13 cellular contexts compared by ENCODE assay signal in genomic region chr12:57550628-57551549, GRCh38. TPM values are rescaled to one million over a fixed set of nuclear protein-coding genes. Genes with fewer than 3 reads are reported as not detected.
A peak's percentile ranks its signal among the peaks of the same experiment; 100 is the strongest.
DNase-seq lines count a peak whose midpoint lies in the region; ATAC-seq, FAIRE-seq and TF ChIP-seq lines count a peak whose summit lies in the region.
"Had no signal": no experiment of that assay in that cellular context is flagged by ENCODE, and none has a peak within 500 bp of the region (broad histone marks: within the 10 kb centered on the region; RNA-seq: fewer than 3 reads in every experiment).

No MANE protein-coding gene starts in this region.

- TF ChIP-seq RAD21 in A549 (conservative IDR thresholded peaks at IDR 0.05 in 1 of 2, IDR thresholded peaks at IDR 0.05 in 1 of 2) (no peak), HCT116 (IDR thresholded peaks at IDR 0.05; ENCODE audit: low read depth) (no peak), GM12878 (IDR thresholded peaks at IDR 0.05; ENCODE audit: insufficient read depth, low read depth, low read length) (no peak)

- H3K23ac ChIP-seq in mesenchymal stem cell (ENCODE audit: low read length in 2 of 2) = no peak overlapping the region

- H4K20me1 ChIP-seq in HCT116 (ENCODE audit: insufficient read depth) (no peaks in the 10 kb centered on the region), GM12878 (ENCODE audit: control insufficient read depth, insufficient read depth) (no peaks in the 10 kb centered on the region)

- RAD21 ChIA-PET in HCT116 (lab: Charles Lee; ENCODE audit: low non-redundant PET in 1 of 2, low total read pairs in 2 of 2, uncharacterized antibody in 2 of 2, unreplicated experiment in 2 of 2) = no interaction called here
- RAD21 ChIA-PET in GM12878 (lab: Charles Lee; ENCODE audit: unreplicated experiment) = no interaction called here

- no peak overlapping the region for H3K14ac ChIP-seq in mesenchymal stem cell (ENCODE audit: low read length in 2 of 2)

- intact Hi-C loops in HCT116 (cut with micrococcal nuclease) = no loop called here
- intact Hi-C loops in GM12878 (cut with micrococcal nuclease; ENCODE audit: unreplicated experiment) = no loop called here
- intact Hi-C loops in CD14-positive monocyte (cut with micrococcal nuclease) = no loop called here

- no peak for ATAC-seq in A549
- no peak for ATAC-seq in HCT116
- ATAC-seq in GM12878 = no peak
- no peak for ATAC-seq in GM21526 (IDR thresholded peaks at IDR 0.05; ENCODE audit: low FRiP score, unreplicated experiment)

- H3K27ac ChIP-seq in A549 (no peak overlapping the region), HCT116 (ENCODE audit: low read depth, low read length) (no peak overlapping the region; the same call in 1 of the 2 replicates), GM12878 (ENCODE audit: control insufficient read depth, insufficient read depth) (no peak overlapping the region), mesenchymal stem cell (ENCODE audit: low read length, poor library complexity, severe bottlenecking) (no peak overlapping the region)
- H3K27ac ChIP-seq: testis had no signal

- H3K27me3 ChIP-seq in HCT116 (ENCODE audit: insufficient read depth, low read length) = no peaks in the 10 kb centered on the region
- peaks cover 0 to 3% of the 10 kb centered on the region in 2 experiments; a peak in 2 of 4 replicates for H3K27me3 ChIP-seq in GM12878 (replicated peaks in 1 of 2; ENCODE audit: control insufficient read depth in 2 of 2, insufficient read depth in 2 of 2, low read length in 1 of 2)
- peaks cover 28 to 44% of the 10 kb centered on the region in 2 experiments for H3K27me3 ChIP-seq in mesenchymal stem cell (ENCODE audit: control insufficient read depth in 1 of 2, insufficient read depth in 1 of 2, low read length in 2 of 2)
- H3K27me3 ChIP-seq: testis had no signal

- TF ChIP-seq EP300 in A549 (IDR thresholded peaks at IDR 0.05) (no peak), GM12878 (IDR thresholded peaks at IDR 0.05; ENCODE audit: borderline replicate concordance in 1 of 2, control insufficient read depth in 1 of 2, low read depth in 2 of 2, low read length in 2 of 2) (no peak)

- H2BK5ac ChIP-seq in mesenchymal stem cell (ENCODE audit: low read depth, low read length, poor library complexity, severe bottlenecking) = no peak overlapping the region

- H2AFZ ChIP-seq in HCT116 (ENCODE audit: low read depth, low read length, poor library complexity, severe bottlenecking) (no peak overlapping the region), GM12878 (ENCODE audit: control insufficient read depth, low read depth, low read length) (no peak overlapping the region; the same call in 1 of the 2 replicates), mesenchymal stem cell (ENCODE audit: low read depth, low read length) (no peak overlapping the region)

- no peaks in the 10 kb centered on the region for H3K36me3 ChIP-seq in HCT116 (ENCODE audit: control insufficient read depth in 1 of 2, insufficient read depth in 2 of 2, low read length in 2 of 2)
- no peaks in the 10 kb centered on the region for H3K36me3 ChIP-seq in GM12878 (ENCODE audit: control insufficient read depth in 2 of 2, insufficient read depth in 2 of 2, low read length in 1 of 2)
- peaks cover 0 to under 1% of the 10 kb centered on the region in 2 experiments for H3K36me3 ChIP-seq in mesenchymal stem cell (ENCODE audit: control insufficient read depth in 1 of 2, insufficient read depth in 2 of 2, low read depth in 1 of 2, low read length in 2 of 2)

- TF ChIP-seq CTCF in A549 (IDR thresholded peaks at IDR 0.05) (no peak), HCT116 (IDR thresholded peaks at IDR 0.05 in 2 of 3, conservative IDR thresholded peaks at IDR 0.05 in 1 of 3; ENCODE audit: borderline replicate concordance in 1 of 3, insufficient read depth in 1 of 3, low read depth in 2 of 3, low read length in 2 of 3) (no peak), GM12878 (IDR thresholded peaks at IDR 0.05 in 2 of 3, conservative IDR thresholded peaks at IDR 0.05 in 1 of 3; ENCODE audit: control insufficient read depth in 2 of 3, extremely low read depth in 1 of 3, insufficient read depth in 1 of 3, low read depth in 3 of 3, low read length in 3 of 3) (no peak), CD14-positive monocyte (IDR thresholded peaks at IDR 0.05) (no peak)

- in situ Hi-C loops in GM12878 (cut with MboI) = no loop called here

- peaks cover 30% of the 10 kb centered on the region for H3K4me1 Mint-ChIP-seq in CD14-positive monocyte

- H2AK5ac ChIP-seq in mesenchymal stem cell (ENCODE audit: low read length, severe bottlenecking) = no peak overlapping the region

- DNase-seq in A549 (ENCODE audit: low read depth in 1 of 2, low spot score in 1 of 2) = no peak
- DNase-seq in HCT116 (ENCODE audit: low read depth, low spot score) = no peak
- DNase-seq in GM12878 (ENCODE audit: low read depth, low spot score) = no peak
- DNase-seq in mesenchymal stem cell = no peak
- DNase-seq in CD1c-positive myeloid dendritic cell (ENCODE audit: extremely low spot score) = no peak
- no peak for DNase-seq in CD14-positive monocyte (ENCODE audit: low spot score)
- no peak for DNase-seq in NCI-H526 (lab: John Stamatoyannopoulos, UW)
- DNase-seq: NCI-H2081 treated with DMSO at 0.1 percent for 48 hours, SHP77 treated with DMSO at 0.1 percent for 48 hours, testis had no signal

- WGBS in A549 (ENCODE audit: missing lambda C conversion rate) = 83% methylated on average over 8 of the region's 8 CpGs
- 80% methylated on average over 8 of the region's 8 CpGs for WGBS in GM12878 (ENCODE audit: insufficient coverage, insufficient replicate concordance, low lambda C conversion rate, missing lambda C conversion rate)
- 56% methylated on average over 2 of the region's 8 CpGs for WGBS in mesenchymal stem cell

- no peak overlapping the region for H4K8ac ChIP-seq in mesenchymal stem cell (ENCODE audit: low read length)

- H2BK120ac ChIP-seq in mesenchymal stem cell (ENCODE audit: low read depth, low read length) = no peak overlapping the region

- POLR2A ChIA-PET in A549 (lab: Yijun Ruan, JAX) (no interaction called here), HCT116 (lab: Charles Lee) (no interaction called here), GM12878 (lab: Charles Lee) (no interaction called here)

- peaks cover 42 to 45% (median 45%) of the 10 kb centered on the region in 3 donors for H3K27me3 Mint-ChIP-seq in CD14-positive monocyte (ENCODE audit: low read depth in 3 of 3)

- no peak overlapping the region for H3K18ac ChIP-seq in mesenchymal stem cell (ENCODE audit: low read depth in 1 of 2, low read length in 2 of 2)

- no peak overlapping the region for H2BK15ac ChIP-seq in mesenchymal stem cell (ENCODE audit: low read depth, poor library complexity, severe bottlenecking)

- no peaks in the 10 kb centered on the region for H3K9me3 ChIP-seq in A549
- no peaks in the 10 kb centered on the region for H3K9me3 ChIP-seq in HCT116 (ENCODE audit: control insufficient read depth in 1 of 2, insufficient read depth in 1 of 2, low read depth in 1 of 2, low read length in 2 of 2)
- no peaks in the 10 kb centered on the region for H3K9me3 ChIP-seq in GM12878 (replicated peaks; ENCODE audit: control insufficient read depth, insufficient read depth, low read length)
- no peaks in the 10 kb centered on the region for H3K9me3 ChIP-seq in mesenchymal stem cell (ENCODE audit: control insufficient read depth, low read length)
- H3K9me3 ChIP-seq: testis had no signal

- SMC1A ChIA-PET in GM12878 (lab: Charles Lee; ENCODE audit: uncharacterized antibody, unreplicated experiment) = interaction anchor here (0.6 kb wide), 1 partner anchor 312 kb away, joined by 3 read pairs; no protein-coding TSS in a partner anchor

- TF ChIP-seq POLR2A in A549 (IDR thresholded peaks at IDR 0.05; ENCODE audit: low read length) (no peak), HCT116 (IDR thresholded peaks at IDR 0.05; ENCODE audit: borderline replicate concordance, extremely low read depth, insufficient read depth, insufficient read length) (no peak), GM12878 (IDR thresholded peaks at IDR 0.05; ENCODE audit: low read depth, low read length) (no peak)

- no peak overlapping the region for H4K91ac ChIP-seq in mesenchymal stem cell (ENCODE audit: low read length)

- H3K79me1 ChIP-seq in mesenchymal stem cell (replicated peaks; ENCODE audit: low read length, poor library complexity, severe bottlenecking) = peaks cover 4% of the 10 kb centered on the region

- H3K9me3 Mint-ChIP-seq in CD14-positive monocyte = peaks cover 0 to 11% (median 2%) of the 10 kb centered on the region in 7 donors

- no peak overlapping the region for H3K4ac ChIP-seq in mesenchymal stem cell (ENCODE audit: low read depth in 1 of 2, low read length in 2 of 2)

- CTCF ChIA-PET in A549 (lab: Yijun Ruan, JAX) = interaction anchor here (4.8 kb wide), 1 partner anchor 32 kb away, joined by 18 read pairs; no protein-coding TSS in a partner anchor
- CTCF ChIA-PET in HCT116 (lab: Charles Lee) = no interaction called here
- CTCF ChIA-PET in GM12878 (lab: Yijun Ruan, JAX) = no interaction called here

- H3K4me3 Mint-ChIP-seq in CD14-positive monocyte = peak overlapping the region in 1 of 2 donors; percentile 91

- H3K4me1 ChIP-seq in A549 (peaks cover 21% of the 10 kb centered on the region), HCT116 (ENCODE audit: control insufficient read depth in 1 of 2, insufficient read depth in 2 of 2, low read length in 2 of 2) (peaks cover 4 to 34% of the 10 kb centered on the region in 2 experiments), GM12878 (ENCODE audit: control insufficient read depth, insufficient read depth, low read length) (peaks cover 5% of the 10 kb centered on the region; the same call in 1 of the 2 replicates), mesenchymal stem cell (ENCODE audit: control insufficient read depth, insufficient read depth, low read depth, low read length) (peaks cover 25% of the 10 kb centered on the region)

- H3K9ac ChIP-seq in HCT116 (ENCODE audit: low read length) (peak overlapping the region; percentile 63), GM12878 (ENCODE audit: control insufficient read depth, insufficient read depth, low read length) (no peak overlapping the region), mesenchymal stem cell (ENCODE audit: low read length) (no peak overlapping the region)

- BruUV-seq in HCT116 (replicated peaks; lab: Mats Ljungman, UMichigan) = TSS peak; percentile 47
- BruUV-seq in GM12878 (replicated peaks; lab: Mats Ljungman, UMichigan) = no TSS peak

- H2BK12ac ChIP-seq in mesenchymal stem cell (ENCODE audit: low read length in 2 of 2) = no peak overlapping the region

- H3K4me3 ChIP-seq in A549 (no peak overlapping the region), HCT116 (replicated peaks in 1 of 2; ENCODE audit: low read depth in 1 of 2, low read length in 2 of 2) (peak overlapping the region; percentile 57 to 78), GM12878 (no peak overlapping the region), mesenchymal stem cell (ENCODE audit: insufficient read depth in 1 of 2, low read depth in 1 of 2, low read length in 2 of 2) (peak overlapping the region; percentile 65 to 72)

- H3K4me2 ChIP-seq in A549 (peak overlapping the region; percentile 71; the same call in 2 of the 3 replicates), HCT116 (ENCODE audit: low read length) (peak overlapping the region; percentile 91), GM12878 (ENCODE audit: control insufficient read depth, insufficient read depth) (peak overlapping the region; percentile 84; the same call in 1 of the 2 replicates), mesenchymal stem cell (ENCODE audit: low read length, poor library complexity, severe bottlenecking) (no peak overlapping the region)

- peaks cover 4 to 8% of the 10 kb centered on the region in 2 donors for H3K36me3 Mint-ChIP-seq in CD14-positive monocyte

- FAIRE-seq in A549 (lab: Jason Lieb, UNC) (no peak), GM12878 (lab: Jason Lieb, UNC) (no peak)
- FAIRE-seq: GM18507 had no signal

- H3K27ac Mint-ChIP-seq in CD14-positive monocyte = peak overlapping the region in 1 of 7 donors; percentile 66

- H3K9me2 ChIP-seq in HCT116 (ENCODE audit: insufficient read depth) = no peaks in the 10 kb centered on the region

- H3K79me2 ChIP-seq in HCT116 (ENCODE audit: insufficient read depth, low read length) (peaks cover 11% of the 10 kb centered on the region; the same call in 1 of the 2 replicates), GM12878 (ENCODE audit: control insufficient read depth, insufficient read depth, low read length) (peaks cover 11% of the 10 kb centered on the region)

RNA-seq across cellular contexts. Expression of gene KIF5A, which starts 1.0 kb away (rescaled TPM):
- polyA plus RNA-seq in A549 (2011; rRNA removed) = 0.89 and 0.90 TPM in 2 replicates
- 0.23 and 0.24 TPM in 2 replicates for polyA plus RNA-seq in A549 (2012; cell fraction: cytosol; rRNA removed)
- 0.56 and 0.67 TPM in 2 replicates for polyA plus RNA-seq in A549 (2012; cell fraction: nucleus; rRNA removed)
- polyA plus RNA-seq in A549 (2017; fragmentation: RNase III; extraction: RNeasy Plus Mini Kit Qiagen cat#74134 plus additional on column Dnase treatment) = 0.45 to 0.61 TPM (median 0.55 TPM) in 3 replicates
- 0.58 and 0.63 TPM in 2 replicates for polyA minus RNA-seq in A549 (2011; rRNA and poly(A)+ RNA removed)
- total RNA-seq in HCT116 (2021; ENCODE audit: unreplicated experiment) = 5.2 TPM
- 2.7 and 3.5 TPM in 2 replicates for polyA plus RNA-seq in HCT116 (2012)
- total RNA-seq in GM12878 (2013; cell fraction: nucleolus; rRNA removed) = 0.73 and 0.77 TPM in 2 replicates
- total RNA-seq in GM12878 (2014; rRNA removed) = 1.0 and 1.1 TPM in 2 replicates
- total RNA-seq in GM12878 (2014; rRNA removed; fragmentation: Illumina TruSeq; extraction: Trizol) = 1.1 and 1.3 TPM in 2 replicates
- total RNA-seq in GM12878 (2021) = 2.2 and 2.9 TPM in 2 replicates
- 0.24 TPM for polyA plus RNA-seq in GM12878 (2011; ENCODE audit: low read depth)
- polyA plus RNA-seq in GM12878 (2011; rRNA removed) = 0.48 and 0.56 TPM in 2 replicates
- 0.30 and 0.31 TPM in 2 replicates for polyA plus RNA-seq in GM12878 (2011; cell fraction: cytosol; rRNA removed)
- polyA plus RNA-seq in GM12878 (2011; cell fraction: nucleus; rRNA removed) = 1.2 and 1.5 TPM in 2 replicates
- polyA plus RNA-seq in GM12878 (2012) = 0.51 and 0.79 TPM in 2 replicates
- 2.0 and 2.2 TPM in 2 replicates for polyA plus RNA-seq in GM12878 (2014; fragmentation: Illumina TruSeq; extraction: Trizol)
- polyA plus RNA-seq in GM12878 (2014; fragmentation: Nextera tagmentation; extraction: Ambion mirVana) = under 1 TPM; 0.35 to 0.44 TPM
- 1.7 and 2.0 TPM in 2 replicates for polyA plus RNA-seq in GM12878 (2014; rRNA removed)
- polyA plus RNA-seq in GM12878 (2016; fragmentation: Nextera tagmentation; extraction: Ambion mirVana) = under 1 TPM; 0.69 to 0.92 TPM
- polyA minus RNA-seq in GM12878 (2011; rRNA and poly(A)+ RNA removed) = 0.36 and 0.51 TPM in 2 replicates
- 0.10 TPM in 1 of 2 replicates, not detected in the other for polyA minus RNA-seq in GM12878 (2011; cell fraction: cytosol; rRNA and poly(A)+ RNA removed)
- polyA minus RNA-seq in GM12878 (2011; cell fraction: nucleus; rRNA and poly(A)+ RNA removed) = 0.24 and 0.29 TPM in 2 replicates
- 0.26 TPM for polyA plus RNA-seq in mesenchymal stem cell (2013, experiment 1 of 2)
- polyA plus RNA-seq in mesenchymal stem cell (2013, experiment 2 of 2) = 0.22 TPM
- polyA plus RNA-seq in CD14-positive monocyte = not detected
- total RNA-seq: mesenteric fat pad had no signal

RNA-seq across cellular contexts. Expression of gene DCTN2, which starts 3.9 kb away (rescaled TPM):
- polyA plus RNA-seq in A549 (2011; rRNA removed) (140 and 169 TPM in 2 replicates), A549 (2017; fragmentation: RNase III; extraction: RNeasy Plus Mini Kit Qiagen cat#74134 plus additional on column Dnase treatment) (203 to 211 TPM (median 211 TPM) in 3 replicates), GM12878 (2011; rRNA removed) (85.1 and 88.9 TPM in 2 replicates), GM12878 (2014; fragmentation: Illumina TruSeq; extraction: Trizol) (139 and 171 TPM in 2 replicates), GM12878 (2014; fragmentation: Nextera tagmentation; extraction: Ambion mirVana) (10 to 100 TPM; 32.3 to 60.7 TPM), GM12878 (2014; rRNA removed) (113 TPM in 2 replicates), GM12878 (2016; fragmentation: Nextera tagmentation; extraction: Ambion mirVana) (100 to 1,000 TPM; 115 to 117 TPM), CD14-positive monocyte (10 to 100 TPM; 72.8 to 82.2 TPM)
- 83.3 and 106 TPM in 2 replicates for polyA plus RNA-seq in A549 (2012; cell fraction: cytosol; rRNA removed)
- polyA plus RNA-seq in A549 (2012; cell fraction: nucleus; rRNA removed) = 139 and 202 TPM in 2 replicates
- polyA minus RNA-seq in A549 (2011; rRNA and poly(A)+ RNA removed) = 155 and 160 TPM in 2 replicates
- total RNA-seq in HCT116 (2021; ENCODE audit: unreplicated experiment) (95.9 TPM), GM12878 (2014; rRNA removed) (80.8 and 115 TPM in 2 replicates), GM12878 (2014; rRNA removed; fragmentation: Illumina TruSeq; extraction: Trizol) (81.4 and 83.9 TPM in 2 replicates), GM12878 (2021) (87.3 and 87.4 TPM in 2 replicates)
- polyA plus RNA-seq in HCT116 (2012) = 89.2 and 125 TPM in 2 replicates
- 50.6 and 63.3 TPM in 2 replicates for total RNA-seq in GM12878 (2013; cell fraction: nucleolus; rRNA removed)
- polyA plus RNA-seq in GM12878 (2011; ENCODE audit: low read depth) = 67.2 TPM
- 79.6 and 95.9 TPM in 2 replicates for polyA plus RNA-seq in GM12878 (2011; cell fraction: cytosol; rRNA removed)
- 72.6 and 91.7 TPM in 2 replicates for polyA plus RNA-seq in GM12878 (2011; cell fraction: nucleus; rRNA removed)
- polyA plus RNA-seq in GM12878 (2012) = 68.9 and 75.1 TPM in 2 replicates
- 66.8 and 93.9 TPM in 2 replicates for polyA minus RNA-seq in GM12878 (2011; rRNA and poly(A)+ RNA removed)
- polyA minus RNA-seq in GM12878 (2011; cell fraction: cytosol; rRNA and poly(A)+ RNA removed) = 47.0 and 53.5 TPM in 2 replicates
- 25.4 and 26.2 TPM in 2 replicates for polyA minus RNA-seq in GM12878 (2011; cell fraction: nucleus; rRNA and poly(A)+ RNA removed)
- 143 TPM for polyA plus RNA-seq in mesenchymal stem cell (2013, experiment 1 of 2)
- 134 TPM for polyA plus RNA-seq in mesenchymal stem cell (2013, experiment 2 of 2)

RNA-seq across cellular contexts. Expression of gene MBD6, which starts 28.3 kb away (rescaled TPM):
- polyA plus RNA-seq in A549 (2011; rRNA removed) = 4.6 and 7.3 TPM in 2 replicates
- 6.5 and 10.2 TPM in 2 replicates for polyA plus RNA-seq in A549 (2012; cell fraction: cytosol; rRNA removed)
- 23.1 and 25.7 TPM in 2 replicates for polyA plus RNA-seq in A549 (2012; cell fraction: nucleus; rRNA removed)
- polyA plus RNA-seq in A549 (2017; fragmentation: RNase III; extraction: RNeasy Plus Mini Kit Qiagen cat#74134 plus additional on column Dnase treatment) = 18.7 to 25.3 TPM (median 24.2 TPM) in 3 replicates
- 10.5 and 16.5 TPM in 2 replicates for polyA minus RNA-seq in A549 (2011; rRNA and poly(A)+ RNA removed)
- 70.1 TPM for total RNA-seq in HCT116 (2021; ENCODE audit: unreplicated experiment)
- 31.0 and 33.2 TPM in 2 replicates for polyA plus RNA-seq in HCT116 (2012)
- total RNA-seq in GM12878 (2013; cell fraction: nucleolus; rRNA removed) = 16.4 and 19.1 TPM in 2 replicates
- 3.1 and 4.6 TPM in 2 replicates for total RNA-seq in GM12878 (2014; rRNA removed)
- total RNA-seq in GM12878 (2014; rRNA removed; fragmentation: Illumina TruSeq; extraction: Trizol) = 3.5 and 3.7 TPM in 2 replicates
- 41.5 and 52.7 TPM in 2 replicates for total RNA-seq in GM12878 (2021)
- polyA plus RNA-seq in GM12878 (2011; ENCODE audit: low read depth) = 12.0 TPM
- polyA plus RNA-seq in GM12878 (2011; rRNA removed) = 2.0 and 3.8 TPM in 2 replicates
- 1.8 and 1.9 TPM in 2 replicates for polyA plus RNA-seq in GM12878 (2011; cell fraction: cytosol; rRNA removed)
- 43.1 and 56.1 TPM in 2 replicates for polyA plus RNA-seq in GM12878 (2011; cell fraction: nucleus; rRNA removed)
- polyA plus RNA-seq in GM12878 (2012) = 18.4 and 22.0 TPM in 2 replicates
- 5.9 and 12.7 TPM in 2 replicates for polyA plus RNA-seq in GM12878 (2014; fragmentation: Illumina TruSeq; extraction: Trizol)
- 1 to 10 TPM; 1.5 to 5.5 TPM for polyA plus RNA-seq in GM12878 (2014; fragmentation: Nextera tagmentation; extraction: Ambion mirVana)
- polyA plus RNA-seq in GM12878 (2014; rRNA removed) = 20.2 and 24.3 TPM in 2 replicates
- 1 to 10 TPM; 8.1 to 8.6 TPM for polyA plus RNA-seq in GM12878 (2016; fragmentation: Nextera tagmentation; extraction: Ambion mirVana)
- 4.3 and 5.9 TPM in 2 replicates for polyA minus RNA-seq in GM12878 (2011; rRNA and poly(A)+ RNA removed)
- 3.6 and 6.3 TPM in 2 replicates for polyA minus RNA-seq in GM12878 (2011; cell fraction: cytosol; rRNA and poly(A)+ RNA removed)
- 11.7 and 19.9 TPM in 2 replicates for polyA minus RNA-seq in GM12878 (2011; cell fraction: nucleus; rRNA and poly(A)+ RNA removed)
- 44.2 TPM for polyA plus RNA-seq in mesenchymal stem cell (2013, experiment 1 of 2)
- 40.9 TPM for polyA plus RNA-seq in mesenchymal stem cell (2013, experiment 2 of 2)
- polyA plus RNA-seq in CD14-positive monocyte = 1 to 10 TPM; 2.4 to 2.6 TPM

RNA-seq across cellular contexts. Expression of gene DDIT3, which starts 30.6 kb away (rescaled TPM):
- 73.1 and 93.0 TPM in 2 replicates for polyA plus RNA-seq in A549 (2011; rRNA removed)
- polyA plus RNA-seq in A549 (2012; cell fraction: cytosol; rRNA removed) = 23.4 and 24.8 TPM in 2 replicates
- 27.5 and 41.9 TPM in 2 replicates for polyA plus RNA-seq in A549 (2012; cell fraction: nucleus; rRNA removed)
- polyA plus RNA-seq in A549 (2017; fragmentation: RNase III; extraction: RNeasy Plus Mini Kit Qiagen cat#74134 plus additional on column Dnase treatment) = 11.5 to 16.0 TPM (median 13.5 TPM) in 3 replicates
- polyA minus RNA-seq in A549 (2011; rRNA and poly(A)+ RNA removed) = 34.1 and 35.5 TPM in 2 replicates
- total RNA-seq in HCT116 (2021; ENCODE audit: unreplicated experiment) = 84.7 TPM
- polyA plus RNA-seq in HCT116 (2012) = 61.6 and 155 TPM in 2 replicates
- 21.5 and 24.3 TPM in 2 replicates for total RNA-seq in GM12878 (2013; cell fraction: nucleolus; rRNA removed)
- total RNA-seq in GM12878 (2014; rRNA removed) = 9.7 and 9.8 TPM in 2 replicates
- total RNA-seq in GM12878 (2014; rRNA removed; fragmentation: Illumina TruSeq; extraction: Trizol) = 10.4 and 12.2 TPM in 2 replicates
- total RNA-seq in GM12878 (2021) = 8.2 and 9.2 TPM in 2 replicates
- polyA plus RNA-seq in GM12878 (2011; ENCODE audit: low read depth) = 38.8 TPM
- polyA plus RNA-seq in GM12878 (2011; rRNA removed) = 23.6 and 25.0 TPM in 2 replicates
- polyA plus RNA-seq in GM12878 (2011; cell fraction: cytosol; rRNA removed) = 14.0 and 15.9 TPM in 2 replicates
- 25.8 and 42.9 TPM in 2 replicates for polyA plus RNA-seq in GM12878 (2011; cell fraction: nucleus; rRNA removed)
- 41.1 and 47.1 TPM in 2 replicates for polyA plus RNA-seq in GM12878 (2012)
- 10.9 and 13.4 TPM in 2 replicates for polyA plus RNA-seq in GM12878 (2014; fragmentation: Illumina TruSeq; extraction: Trizol)
- polyA plus RNA-seq in GM12878 (2014; fragmentation: Nextera tagmentation; extraction: Ambion mirVana) = 10 to 100 TPM; 26.8 to 28.9 TPM
- 9.9 and 10.1 TPM in 2 replicates for polyA plus RNA-seq in GM12878 (2014; rRNA removed)
- 10 to 100 TPM; 20.0 to 21.7 TPM for polyA plus RNA-seq in GM12878 (2016; fragmentation: Nextera tagmentation; extraction: Ambion mirVana)
- 17.3 and 23.4 TPM in 2 replicates for polyA minus RNA-seq in GM12878 (2011; rRNA and poly(A)+ RNA removed)
- polyA minus RNA-seq in GM12878 (2011; cell fraction: cytosol; rRNA and poly(A)+ RNA removed) = 7.3 and 11.1 TPM in 2 replicates
- polyA minus RNA-seq in GM12878 (2011; cell fraction: nucleus; rRNA and poly(A)+ RNA removed) = 13.8 and 17.0 TPM in 2 replicates
- polyA plus RNA-seq in mesenchymal stem cell (2013, experiment 1 of 2) = 43.7 TPM
- 45.0 TPM for polyA plus RNA-seq in mesenchymal stem cell (2013, experiment 2 of 2)
- polyA plus RNA-seq in CD14-positive monocyte = 1 to 10 TPM; 9.3 to 9.4 TPM

RNA-seq across cellular contexts. Expression of gene PIP4K2C, which starts 40.1 kb away (rescaled TPM):
- polyA plus RNA-seq in A549 (2011; rRNA removed) (60.9 and 62.9 TPM in 2 replicates), A549 (2017; fragmentation: RNase III; extraction: RNeasy Plus Mini Kit Qiagen cat#74134 plus additional on column Dnase treatment) (30.5 to 35.7 TPM (median 35.3 TPM) in 3 replicates), GM12878 (2011; rRNA removed) (19.2 and 23.7 TPM in 2 replicates), GM12878 (2014; fragmentation: Illumina TruSeq; extraction: Trizol) (25.1 and 34.2 TPM in 2 replicates), GM12878 (2014; fragmentation: Nextera tagmentation; extraction: Ambion mirVana) (1 to 10 TPM; 4.8 to 6.0 TPM), GM12878 (2014; rRNA removed) (13.9 and 18.4 TPM in 2 replicates), GM12878 (2016; fragmentation: Nextera tagmentation; extraction: Ambion mirVana) (10 to 100 TPM; 13.3 to 16.5 TPM), CD14-positive monocyte (10 to 100 TPM; 12.3 to 16.9 TPM)
- 22.6 and 29.7 TPM in 2 replicates for polyA plus RNA-seq in A549 (2012; cell fraction: cytosol; rRNA removed)
- 17.0 and 22.1 TPM in 2 replicates for polyA plus RNA-seq in A549 (2012; cell fraction: nucleus; rRNA removed)
- 29.9 and 32.3 TPM in 2 replicates for polyA minus RNA-seq in A549 (2011; rRNA and poly(A)+ RNA removed)
- total RNA-seq in HCT116 (2021; ENCODE audit: unreplicated experiment) (38.4 TPM), GM12878 (2014; rRNA removed) (13.1 and 15.0 TPM in 2 replicates), GM12878 (2014; rRNA removed; fragmentation: Illumina TruSeq; extraction: Trizol) (9.5 and 10.6 TPM in 2 replicates), GM12878 (2021) (19.0 and 20.9 TPM in 2 replicates)
- polyA plus RNA-seq in HCT116 (2012) = 23.0 and 25.7 TPM in 2 replicates
- total RNA-seq in GM12878 (2013; cell fraction: nucleolus; rRNA removed) = 11.2 and 12.1 TPM in 2 replicates
- polyA plus RNA-seq in GM12878 (2011; ENCODE audit: low read depth) = 10.3 TPM
- 13.6 and 16.9 TPM in 2 replicates for polyA plus RNA-seq in GM12878 (2011; cell fraction: cytosol; rRNA removed)
- polyA plus RNA-seq in GM12878 (2011; cell fraction: nucleus; rRNA removed) = 28.2 and 29.1 TPM in 2 replicates
- polyA plus RNA-seq in GM12878 (2012) = 11.2 and 13.0 TPM in 2 replicates
- 12.5 and 14.3 TPM in 2 replicates for polyA minus RNA-seq in GM12878 (2011; rRNA and poly(A)+ RNA removed)
- 3.8 and 4.3 TPM in 2 replicates for polyA minus RNA-seq in GM12878 (2011; cell fraction: cytosol; rRNA and poly(A)+ RNA removed)
- polyA minus RNA-seq in GM12878 (2011; cell fraction: nucleus; rRNA and poly(A)+ RNA removed) = 4.1 and 5.8 TPM in 2 replicates
- polyA plus RNA-seq in mesenchymal stem cell (2013, experiment 1 of 2) = 15.5 TPM
- polyA plus RNA-seq in mesenchymal stem cell (2013, experiment 2 of 2) = 15.4 TPM

Comparison
In these comparisons a context has a peak if more than half of its experiments do, and no peak if none do; other contexts are left out.
1. H3K4me3 ChIP-seq: peak in HCT116 (2 of 2) and mesenchymal stem cell (2 of 2); none in A549 (single experiment) and GM12878 (single experiment).